1 cellular context compared by ENCODE assay signal in the genomic region with DNA sequence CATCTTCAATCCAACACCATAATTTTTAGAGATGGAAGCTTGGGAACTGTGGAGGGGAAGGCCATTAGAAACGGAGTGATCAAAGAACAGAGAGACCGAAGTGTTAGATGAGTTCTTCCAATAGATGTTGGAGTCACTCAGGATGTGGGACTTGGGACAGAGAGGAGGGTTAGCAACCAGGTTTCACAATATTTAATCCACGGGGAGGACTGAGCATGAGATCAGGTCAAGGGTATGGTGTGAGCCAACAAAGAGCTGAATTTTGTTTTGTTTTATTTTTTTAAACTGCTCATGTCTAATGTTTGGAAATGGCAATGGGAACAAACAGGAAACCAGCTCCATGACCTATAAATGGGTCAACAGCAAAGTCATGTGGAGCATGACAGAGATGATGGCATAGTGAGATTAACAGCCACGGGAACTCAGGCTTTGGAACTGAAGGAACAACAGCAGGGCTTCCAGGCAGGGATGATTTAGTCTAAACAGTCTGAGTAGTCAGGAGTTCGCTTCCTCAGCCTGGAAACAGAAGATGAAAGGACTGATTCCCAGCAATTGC.
TF ChIP-seq lines count a peak whose summit lies in the region.

No MANE protein-coding gene starts in this region.

TF ChIP-seq in IMR-90, 13 proteins besides CTCF, POLR2A, EP300 and RAD21 (continued from another document):
- TF ChIP-seq, protein P1, sequence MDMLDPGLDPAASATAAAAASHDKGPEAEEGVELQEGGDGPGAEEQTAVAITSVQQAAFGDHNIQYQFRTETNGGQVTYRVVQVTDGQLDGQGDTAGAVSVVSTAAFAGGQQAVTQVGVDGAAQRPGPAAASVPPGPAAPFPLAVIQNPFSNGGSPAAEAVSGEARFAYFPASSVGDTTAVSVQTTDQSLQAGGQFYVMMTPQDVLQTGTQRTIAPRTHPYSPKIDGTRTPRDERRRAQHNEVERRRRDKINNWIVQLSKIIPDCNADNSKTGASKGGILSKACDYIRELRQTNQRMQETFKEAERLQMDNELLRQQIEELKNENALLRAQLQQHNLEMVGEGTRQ (IDR thresholded peaks at IDR 0.05; ENCODE audit: low read depth, low read length): no peak
